10 cellular contexts compared by ENCODE assay signal in the genomic region with DNA sequence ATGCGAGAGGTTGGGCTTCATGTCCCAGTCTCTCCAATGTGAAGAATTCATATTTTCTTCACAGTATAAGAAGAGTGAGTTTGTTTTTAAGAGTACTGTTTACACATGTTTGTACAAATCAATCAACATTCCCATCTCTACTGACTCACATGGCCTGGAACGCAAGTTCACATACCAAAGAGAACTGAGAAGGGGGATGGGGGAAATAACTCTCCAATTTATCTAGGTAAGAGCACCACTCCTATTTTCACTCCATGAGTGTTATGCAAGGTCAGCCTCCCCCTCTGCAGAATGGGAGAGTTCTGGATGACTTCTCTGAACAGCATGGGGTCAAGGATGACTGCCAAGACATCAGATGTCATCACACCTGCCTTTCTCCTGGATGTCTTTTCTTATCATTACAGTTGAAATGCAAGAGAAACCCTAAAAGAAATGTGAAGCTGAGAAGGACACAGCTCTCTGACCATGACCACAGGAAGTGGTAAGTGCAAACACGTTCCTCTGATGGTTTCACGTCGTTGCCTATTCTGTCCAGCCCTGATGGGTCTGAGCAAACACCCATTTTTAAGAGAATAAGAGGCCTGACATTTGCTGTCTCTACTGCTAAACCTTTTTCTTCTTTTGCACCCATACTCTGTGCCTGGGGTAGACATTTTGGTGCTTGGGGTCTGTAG.
DNase-seq lines count a peak whose midpoint lies in the region; ATAC-seq and TF ChIP-seq lines count a peak whose summit lies in the region.
"Had no signal": no experiment of that assay in that cellular context is flagged by ENCODE, and none has a peak within 500 bp of the region (broad histone marks: within the 10 kb centered on the region; RNA-seq: fewer than 3 reads in every experiment).

No MANE protein-coding gene starts in this region.

- H3K9me3 ChIP-seq in lung (ENCODE audit: control insufficient read depth in 2 of 2, insufficient read depth in 1 of 2, low read length in 1 of 2) (no peaks in the 10 kb centered on the region), mucosa of descending colon (no peaks in the 10 kb centered on the region)

- no peaks in the 10 kb centered on the region for H3K36me3 Mint-ChIP-seq in activated T-cell treated with anti-CD3 and anti-CD28 coated beads, Interleukin-2, amount 50 U/mL, for 24 hours (ENCODE audit: low read depth)

- no peaks in the 10 kb centered on the region for H3K36me3 ChIP-seq in lung (ENCODE audit: control insufficient read depth in 2 of 2, insufficient read depth in 2 of 2, low read length in 2 of 2)
- no peaks in the 10 kb centered on the region for H3K36me3 ChIP-seq in mucosa of descending colon (ENCODE audit: low read depth)
- H3K36me3 ChIP-seq: cardiac muscle cell had no signal

- no peak overlapping the region for H3K4me3 Mint-ChIP-seq in activated T-cell treated with anti-CD3 and anti-CD28 coated beads, Interleukin-2, amount 50 U/mL, for 24 hours

- H3K9me3 Mint-ChIP-seq in activated T-cell treated with anti-CD3 and anti-CD28 coated beads, Interleukin-2, amount 50 U/mL, for 24 hours, result no peaks in the 10 kb centered on the region

- no peak overlapping the region for H3K27ac Mint-ChIP-seq in activated T-cell treated with anti-CD3 and anti-CD28 coated beads, Interleukin-2, amount 50 U/mL, for 24 hours

- no peak overlapping the region for H3K4me3 ChIP-seq in lung
- H3K4me3 ChIP-seq in mucosa of descending colon, result no peak overlapping the region
- H3K4me3 ChIP-seq: cardiac muscle cell had no signal

- WGBS in lung, 2 donors, result 58 to 68% methylated on average over 5 of the region's 5 CpGs

- TF ChIP-seq CTCF in lung (IDR thresholded peaks at IDR 0.05; ENCODE audit: control extremely low read depth, extremely low read depth), result no peak
- TF ChIP-seq CTCF in mucosa of descending colon (IDR thresholded peaks at IDR 0.05), result no peak

- intact Hi-C loops in mucosa of descending colon (cut with DNase I, micrococcal nuclease), result no loop called here

- peak overlapping the region in 1 of 2 donors; percentile 6 for H3K27ac ChIP-seq in lung (ENCODE audit: low read depth in 1 of 2, low read length in 1 of 2)
- H3K27ac ChIP-seq: cardiac muscle cell had no signal

- peaks cover 15% of the 10 kb centered on the region for H3K27me3 Mint-ChIP-seq in activated T-cell treated with anti-CD3 and anti-CD28 coated beads, Interleukin-2, amount 50 U/mL, for 24 hours

- H3K4me1 ChIP-seq in lung (ENCODE audit: control insufficient read depth in 2 of 2, insufficient read depth in 2 of 2, low read length in 2 of 2), result peaks cover 0 to 5% of the 10 kb centered on the region in 2 donors
- H3K4me1 ChIP-seq in mucosa of descending colon (ENCODE audit: low read depth), result no peaks in the 10 kb centered on the region

- DNase-seq in NCI-H226 (peak; percentile 98), lung (ENCODE audit: low spot score) (no peak), RPMI8226 (no peak), NCI-H2107 (lab: John Stamatoyannopoulos, UW) (no peak), mucosa of descending colon (no peak)
- DNase-seq in activated T-cell treated with anti-CD3 and anti-CD28 coated beads, Interleukin-2, amount 50 U/mL, for 24 hours, result no peak
- DNase-seq: SHP77 had no signal

- peaks cover 8% of the 10 kb centered on the region for H3K4me1 Mint-ChIP-seq in activated T-cell treated with anti-CD3 and anti-CD28 coated beads, Interleukin-2, amount 50 U/mL, for 24 hours (ENCODE audit: low read depth)

- H3K27me3 ChIP-seq in lung (ENCODE audit: control insufficient read depth, insufficient read depth), result no peaks in the 10 kb centered on the region
- H3K27me3 ChIP-seq: cardiac muscle cell had no signal

- ATAC-seq in GM18511 (IDR thresholded peaks at IDR 0.05; ENCODE audit: unreplicated experiment) (peak; percentile 56), HG02642 (IDR thresholded peaks at IDR 0.05; ENCODE audit: poor library complexity, unreplicated experiment) (peak; percentile 51), lung (ENCODE audit: insufficient read depth, low FRiP score) (peak; percentile 54), mucosa of descending colon (no peak)
